In the genomic region with DNA sequence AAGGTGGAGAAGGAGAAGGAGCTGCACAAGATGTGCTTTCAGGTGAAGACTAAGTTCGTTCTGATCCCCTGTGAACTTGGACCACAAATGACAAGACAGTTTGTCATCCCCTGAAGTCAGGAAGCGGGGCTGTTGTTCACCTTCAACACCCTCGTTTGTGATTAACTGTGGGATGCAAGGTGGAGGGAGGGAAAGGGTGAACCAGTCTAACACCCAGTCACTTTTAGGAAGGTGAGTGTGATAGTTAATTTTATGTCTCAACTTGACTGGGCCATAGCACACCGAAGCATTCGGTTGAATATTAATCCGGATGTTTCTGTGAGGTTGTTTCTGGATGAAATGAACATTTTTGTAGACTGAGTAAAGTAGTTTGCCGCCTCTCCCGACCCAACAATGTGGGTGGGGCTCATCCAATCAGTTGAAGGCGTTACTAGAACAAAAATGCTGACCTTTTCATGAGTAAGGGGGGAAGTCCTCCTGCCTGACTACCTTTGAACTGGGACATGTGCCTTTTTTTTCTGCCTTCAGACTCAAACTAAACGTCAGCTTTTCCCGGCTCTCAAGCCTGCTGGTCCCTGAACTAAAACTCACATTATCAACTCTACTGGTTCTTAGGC, we compare ENCODE assay signal across 29 cellular contexts.
DNase-seq lines count a peak whose midpoint lies in the region; ATAC-seq, FAIRE-seq and TF ChIP-seq lines count a peak whose summit lies in the region.
"Had no signal": no experiment of that assay in that cellular context is flagged by ENCODE, and none has a peak within 500 bp of the region (broad histone marks: within the 10 kb centered on the region; RNA-seq: fewer than 3 reads in every experiment).

No MANE protein-coding gene starts in this region.

- H3K9me3 ChIP-seq in A549 (no peaks in the 10 kb centered on the region), SU-DHL-6 (ENCODE audit: insufficient read depth, low read length) (no peaks in the 10 kb centered on the region)
- H3K9me3 ChIP-seq: ascending aorta, colonic mucosa, ovary, SK-N-SH, tibial nerve had no signal

- no peaks in the 10 kb centered on the region for H4K20me1 ChIP-seq in SU-DHL-6 (ENCODE audit: low read depth, low read length)

- peak; percentile 88 for FAIRE-seq in A549 (lab: Jason Lieb, UNC)
- FAIRE-seq: GM19239 had no signal

- no peaks in the 10 kb centered on the region for H3K79me2 ChIP-seq in SU-DHL-6 (ENCODE audit: insufficient read depth, low read length)

- DNase-seq in A549 (ENCODE audit: low read depth in 1 of 2, low spot score in 1 of 2) (peak; percentile 12 to 77), HPDE6-E6E7 (ENCODE audit: extremely low spot score) (peak; percentile 45), glomerular visceral epithelial cell (ENCODE audit: extremely low spot score) (peak; percentile 87), C1 segment of cervical spinal cord (lab: John Stamatoyannopoulos, UW) (no peak), NCI-H446 (lab: John Stamatoyannopoulos, UW) (no peak), Right ventricle myocardium superior (no peak)
- DNase-seq in activated CD4-positive, CD25-positive, alpha-beta regulatory T cell (lab: John Stamatoyannopoulos, UW), result no peak
- DNase-seq: 8988T; activated CD4-positive, alpha-beta T cell treated with anti-CD3 and anti-CD28 coated beads, Interleukin-2, amount 50 U/mL, for 48 hours; activated CD4-positive, CD25-positive, alpha-beta regulatory T cell treated with anti-CD3 and anti-CD28 coated beads, Interleukin-2, amount 50 U/mL, for 72 hours; activated T-cell treated with anti-CD3 and anti-CD28 coated beads, Interleukin-2, amount 50 U/mL, for 72 hours; colonic mucosa; effector CD4-positive, alpha-beta T cell; erythroblast; foreskin fibroblast; left cardiac atrium; NCI-H1417; NCI-H2081 treated with DMSO at 0.1 percent for 48 hours; NCI-H2227 treated with DMSO at 0.1 percent for 48 hours; NCI-H748 treated with DMSO at 0.1 percent for 48 hours; ovary; SK-N-SH; stimulated activated CD4-positive, alpha-beta T cell treated with anti-CD3 and anti-CD28 coated beads, Interleukin-15, amount 100 ng/mL, for 24 hours; T-helper 17 cell had no signal

- no peak for TF ChIP-seq EP300 in A549 (IDR thresholded peaks at IDR 0.05)

- ATAC-seq in A549, result peak; percentile 74 to 86
- ATAC-seq in Right ventricle myocardium superior (ENCODE audit: poor library complexity), result no peak
- ATAC-seq: activated T-cell treated with anti-CD3 and anti-CD28 coated beads, Interleukin-2, amount 50 U/mL, for 72 hours; left cardiac atrium; stimulated activated effector memory CD8-positive, alpha-beta T cell treated with anti-CD3 and anti-CD28 coated beads, Interleukin-12 subunit alpha, Interleukin-12 subunit beta, amount 100 ng/mL, for 72 hours; T-helper 17 cell had no signal

- H3K36me3 ChIP-seq in SU-DHL-6 (ENCODE audit: low read length), result no peaks in the 10 kb centered on the region
- H3K36me3 ChIP-seq: ascending aorta, colonic mucosa, ovary, tibial nerve had no signal

- peak overlapping the region; percentile 7 for H2AFZ ChIP-seq in SU-DHL-6 (ENCODE audit: low read depth, low read length, severe bottlenecking)

- H3K9me2 ChIP-seq in SU-DHL-6 (replicated peaks; ENCODE audit: insufficient read depth, low read length), result no peaks in the 10 kb centered on the region
- H3K9me2 ChIP-seq: SK-N-SH had no signal

- POLR2A ChIA-PET in A549 (lab: Yijun Ruan, JAX), result no interaction called here

- H3K4me3 ChIP-seq in A549 (peak overlapping the region; percentile 41), SU-DHL-6 (ENCODE audit: insufficient read depth, low read length, poor library complexity, severe bottlenecking) (no peak overlapping the region)
- H3K4me3 ChIP-seq: ascending aorta, colonic mucosa, ovary, tibial nerve had no signal

- H3K27me3 ChIP-seq in SU-DHL-6 (ENCODE audit: low read length), result no peaks in the 10 kb centered on the region
- H3K27me3 ChIP-seq: ascending aorta, colonic mucosa, ovary, tibial nerve had no signal

- 7% methylated on average over 11 of the region's 11 CpGs for WGBS in A549 (ENCODE audit: missing lambda C conversion rate)

- TF ChIP-seq CTCF in A549 (IDR thresholded peaks at IDR 0.05) (no peak), SU-DHL-6 (IDR thresholded peaks at IDR 0.05; ENCODE audit: insufficient read depth, low read length, poor library complexity, severe bottlenecking) (no peak)

- H3F3A ChIP-seq in SU-DHL-6 (ENCODE audit: insufficient read depth), result no peaks in the 10 kb centered on the region

- H3K4me1 ChIP-seq in A549, result peaks cover 37% of the 10 kb centered on the region
- H3K4me1 ChIP-seq: ascending aorta, colonic mucosa, tibial nerve had no signal

- TF ChIP-seq RAD21 in A549 (conservative IDR thresholded peaks at IDR 0.05 in 1 of 2, IDR thresholded peaks at IDR 0.05 in 1 of 2), result no peak

- CTCF ChIA-PET in A549 (lab: Yijun Ruan, JAX), result no interaction called here

- intact Hi-C loops in Right ventricle myocardium superior (cut with DNase I), result no loop called here

- no peak for TF ChIP-seq POLR2A in A549 (IDR thresholded peaks at IDR 0.05; ENCODE audit: low read length)

- H3K27ac ChIP-seq in A549, result peak overlapping the region; percentile 69 to 82
- no peak overlapping the region for H3K27ac ChIP-seq in SU-DHL-6 (ENCODE audit: low read depth, low read length)
- H3K27ac ChIP-seq: ascending aorta, colonic mucosa, ovary, tibial nerve had no signal

- H3K9ac ChIP-seq in SU-DHL-6 (ENCODE audit: low read length), result no peak overlapping the region
- H3K9ac ChIP-seq: SK-N-SH had no signal

- peak overlapping the region; percentile 81 for H3K4me2 ChIP-seq in A549
- H3K4me2 ChIP-seq in SU-DHL-6 (ENCODE audit: low read depth, low read length, poor library complexity, severe bottlenecking), result no peak overlapping the region
- H3K4me2 ChIP-seq: SK-N-SH had no signal

TF ChIP-seq in A549, 52 proteins besides CTCF, POLR2A, EP300 and RAD21:
- TF ChIP-seq KDM1A (IDR thresholded peaks at IDR 0.05; ENCODE audit: low read depth), result no peak
- peak; percentile 17; the same call in 1 of the 2 replicates for TF ChIP-seq JUNB (IDR thresholded peaks at IDR 0.05)
- TF ChIP-seq MAFK (IDR thresholded peaks at IDR 0.05; ENCODE audit: partially characterized antibody), result peak; percentile 87
- TF ChIP-seq FOXS1 (CRISPR knock-in tag; IDR thresholded peaks at IDR 0.05), result no peak
- TF ChIP-seq REST (IDR thresholded peaks at IDR 0.05), result no peak
- peak; percentile 40; the same call in 1 of the 2 replicates for TF ChIP-seq MAX (IDR thresholded peaks at IDR 0.05)
TF ChIP-seq in A549: peak in this region for 3.

Comparison
In these comparisons a context has a peak if more than half of its experiments do, and no peak if none do; other contexts are left out.
1. DNase-seq: peak in A549 (2 of 2), HPDE6-E6E7 (single experiment) and glomerular visceral epithelial cell (single experiment); none in C1 segment of cervical spinal cord (0 of 14), activated CD4-positive, CD25-positive, alpha-beta regulatory T cell (0 of 4), NCI-H446 (0 of 2) and Right ventricle myocardium superior (single experiment).